1 cellular context compared by ENCODE assay signal in genomic region chr15:59105839-59106238, GRCh38.
TF ChIP-seq lines count a peak whose summit lies in the region.

No MANE protein-coding gene starts in this region.

TF ChIP-seq in K562, 482 proteins besides CTCF, POLR2A, EP300 and RAD21 (continued from another document):
- no peak for TF ChIP-seq NR0B1 (IDR thresholded peaks at IDR 0.05; ENCODE audit: partially characterized antibody)
- no peak for TF ChIP-seq TEAD2 (tag; IDR thresholded peaks at IDR 0.05)
- TF ChIP-seq, protein P1, sequence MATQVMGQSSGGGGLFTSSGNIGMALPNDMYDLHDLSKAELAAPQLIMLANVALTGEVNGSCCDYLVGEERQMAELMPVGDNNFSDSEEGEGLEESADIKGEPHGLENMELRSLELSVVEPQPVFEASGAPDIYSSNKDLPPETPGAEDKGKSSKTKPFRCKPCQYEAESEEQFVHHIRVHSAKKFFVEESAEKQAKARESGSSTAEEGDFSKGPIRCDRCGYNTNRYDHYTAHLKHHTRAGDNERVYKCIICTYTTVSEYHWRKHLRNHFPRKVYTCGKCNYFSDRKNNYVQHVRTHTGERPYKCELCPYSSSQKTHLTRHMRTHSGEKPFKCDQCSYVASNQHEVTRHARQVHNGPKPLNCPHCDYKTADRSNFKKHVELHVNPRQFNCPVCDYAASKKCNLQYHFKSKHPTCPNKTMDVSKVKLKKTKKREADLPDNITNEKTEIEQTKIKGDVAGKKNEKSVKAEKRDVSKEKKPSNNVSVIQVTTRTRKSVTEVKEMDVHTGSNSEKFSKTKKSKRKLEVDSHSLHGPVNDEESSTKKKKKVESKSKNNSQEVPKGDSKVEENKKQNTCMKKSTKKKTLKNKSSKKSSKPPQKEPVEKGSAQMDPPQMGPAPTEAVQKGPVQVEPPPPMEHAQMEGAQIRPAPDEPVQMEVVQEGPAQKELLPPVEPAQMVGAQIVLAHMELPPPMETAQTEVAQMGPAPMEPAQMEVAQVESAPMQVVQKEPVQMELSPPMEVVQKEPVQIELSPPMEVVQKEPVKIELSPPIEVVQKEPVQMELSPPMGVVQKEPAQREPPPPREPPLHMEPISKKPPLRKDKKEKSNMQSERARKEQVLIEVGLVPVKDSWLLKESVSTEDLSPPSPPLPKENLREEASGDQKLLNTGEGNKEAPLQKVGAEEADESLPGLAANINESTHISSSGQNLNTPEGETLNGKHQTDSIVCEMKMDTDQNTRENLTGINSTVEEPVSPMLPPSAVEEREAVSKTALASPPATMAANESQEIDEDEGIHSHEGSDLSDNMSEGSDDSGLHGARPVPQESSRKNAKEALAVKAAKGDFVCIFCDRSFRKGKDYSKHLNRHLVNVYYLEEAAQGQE (CRISPR knock-in tag; IDR thresholded peaks at IDR 0.05; ENCODE audit: low read depth): no peak
- TF ChIP-seq, protein P2, sequence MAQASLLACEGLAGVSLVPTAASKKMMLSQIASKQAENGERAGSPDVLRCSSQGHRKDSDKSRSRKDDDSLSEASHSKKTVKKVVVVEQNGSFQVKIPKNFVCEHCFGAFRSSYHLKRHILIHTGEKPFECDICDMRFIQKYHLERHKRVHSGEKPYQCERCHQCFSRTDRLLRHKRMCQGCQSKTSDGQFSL (CRISPR knock-in tag; IDR thresholded peaks at IDR 0.05): no peak
- TF ChIP-seq, protein P2 (tag; IDR thresholded peaks at IDR 0.05): 0 out of 4 replicates have a peak, but pooled peaks of 1 of the 2 experiments have one; percentile 0
- no peak for TF ChIP-seq KAT2B (IDR thresholded peaks at IDR 0.05; ENCODE audit: low read depth, low read length)
- TF ChIP-seq ZNF121 (CRISPR knock-in tag; conservative IDR thresholded peaks at IDR 0.05): no peak
